Comparison of ENCODE assay signal across 32 cellular contexts in the genomic region with DNA sequence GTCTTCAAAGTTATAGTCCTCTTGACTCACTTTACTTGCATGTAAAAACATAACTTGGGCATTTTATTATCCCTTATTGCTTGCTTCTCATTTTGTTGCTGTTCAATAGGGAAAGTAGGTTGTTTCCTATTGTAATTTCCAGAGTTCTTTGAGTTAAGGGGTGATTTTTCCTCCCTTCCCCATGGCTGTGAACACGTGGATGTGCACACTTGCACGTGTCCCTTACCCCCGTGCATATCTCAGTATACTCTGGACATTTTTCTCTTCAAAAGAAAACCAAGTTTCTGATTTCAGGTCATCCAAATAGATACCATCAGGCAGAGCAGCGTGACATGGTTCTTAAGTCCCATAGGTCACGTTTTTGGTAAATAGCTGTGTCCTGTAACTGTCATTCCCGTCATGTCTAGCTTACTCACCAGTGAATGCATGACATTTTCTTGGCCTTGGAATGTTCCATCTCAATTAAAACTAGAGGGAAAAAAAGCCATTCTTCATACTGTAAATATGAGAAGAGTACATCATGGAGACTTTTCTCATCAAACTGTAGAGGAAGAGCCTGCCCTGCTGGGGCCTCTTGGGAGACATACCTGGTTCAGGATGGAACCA.
"Had no signal": no experiment of that assay in that cellular context is flagged by ENCODE, and none has a peak within 500 bp of the region (broad histone marks: within the 10 kb centered on the region; RNA-seq: fewer than 3 reads in every experiment).

No MANE protein-coding gene starts in this region.

- H3K36me3 ChIP-seq: neutrophil, ovary, suprapubic skin, tibial artery, transverse colon, upper lobe of left lung, vagina had no signal

- H3K27me3 ChIP-seq: ovary, testis, tibial artery, transverse colon, vagina had no signal

- H3K27me3 Mint-ChIP-seq: stimulated activated memory B cell treated with anti-CD40 and anti-IgM and Interleukin-4, amounts not matched to agents 10 μg/mL and 1 μg/mL and 100 μg/mL, for 72 hours; stimulated activated naive CD8-positive, alpha-beta T cell treated with anti-CD3 and anti-CD28 coated beads, Interleukin-15, amount 100 ng/mL, for 72 hours had no signal

- H3K36me3 Mint-ChIP-seq: naive B cell; naive thymus-derived CD8-positive, alpha-beta T cell; natural killer cell treated with Interleukin-12 subunit alpha and Interleukin-12 subunit beta and Interleukin-15 and Interleukin-18, amount 100 ng/mL, for 72 hours; stimulated activated memory B cell treated with anti-CD40 and anti-IgM and Interleukin-4, amounts not matched to agents 10 μg/mL and 1 μg/mL and 100 μg/mL, for 72 hours had no signal

- H3K9me3 ChIP-seq: neutrophil, ovary, psoas muscle, suprapubic skin, testis, tibial artery, transverse colon, upper lobe of left lung, vagina had no signal

- ATAC-seq: naive thymus-derived CD8-positive, alpha-beta T cell; natural killer cell treated with Interleukin-12 subunit alpha and Interleukin-12 subunit beta and Interleukin-15 and Interleukin-18, amount 100 ng/mL, for 72 hours; psoas muscle; right cardiac atrium; sciatic nerve; stimulated activated memory B cell treated with anti-CD40 and anti-IgM and Interleukin-4, amounts not matched to agents 10 μg/mL and 1 μg/mL and 100 μg/mL, for 72 hours; stimulated activated naive CD8-positive, alpha-beta T cell treated with anti-CD3 and anti-CD28 coated beads, Interleukin-15, amount 100 ng/mL, for 72 hours; stimulated activated naive CD8-positive, alpha-beta T cell treated with anti-CD3 and anti-CD28 coated beads, Interleukin-15, Interleukin-2, amounts not matched to agents 100 U/mL and 50 U/mL, for 24 hours had no signal

- H3K79me2 ChIP-seq: parathyroid adenoma had no signal

- H3K4me3 ChIP-seq: ovary, psoas muscle, suprapubic skin, testis, tibial artery, transverse colon, upper lobe of left lung, vagina had no signal

- FAIRE-seq: small intestine, urothelium cell line had no signal

- H3K27ac Mint-ChIP-seq: naive B cell; naive thymus-derived CD8-positive, alpha-beta T cell; natural killer cell treated with Interleukin-12 subunit alpha and Interleukin-12 subunit beta and Interleukin-15 and Interleukin-18, amount 100 ng/mL, for 72 hours; nephron progenitor cell; progenitor cell of endocrine pancreas; stimulated activated memory B cell treated with anti-CD40 and anti-IgM and Interleukin-4, amounts not matched to agents 10 μg/mL and 1 μg/mL and 100 μg/mL, for 72 hours; stimulated activated naive CD8-positive, alpha-beta T cell treated with anti-CD3 and anti-CD28 coated beads, Interleukin-15, amount 100 ng/mL, for 72 hours had no signal

- H3K4me1 Mint-ChIP-seq: naive B cell; naive thymus-derived CD8-positive, alpha-beta T cell; nephron progenitor cell; neural crest cell; stimulated activated memory B cell treated with anti-CD40 and anti-IgM and Interleukin-4, amounts not matched to agents 10 μg/mL and 1 μg/mL and 100 μg/mL, for 72 hours; stimulated activated naive CD8-positive, alpha-beta T cell treated with anti-CD3 and anti-CD28 coated beads, Interleukin-15, amount 100 ng/mL, for 72 hours had no signal

- H3K4me3 Mint-ChIP-seq: naive B cell; naive thymus-derived CD8-positive, alpha-beta T cell; natural killer cell treated with Interleukin-12 subunit alpha and Interleukin-12 subunit beta and Interleukin-15 and Interleukin-18, amount 100 ng/mL, for 72 hours; nephron progenitor cell; neural crest cell; stimulated activated memory B cell treated with anti-CD40 and anti-IgM and Interleukin-4, amounts not matched to agents 10 μg/mL and 1 μg/mL and 100 μg/mL, for 72 hours; stimulated activated naive CD8-positive, alpha-beta T cell treated with anti-CD3 and anti-CD28 coated beads, Interleukin-15, amount 100 ng/mL, for 72 hours had no signal

- DNase-seq: naive B cell; naive thymus-derived CD8-positive, alpha-beta T cell; nephron progenitor cell; nucleus accumbens; ovary; posterior cingulate gyrus; psoas muscle; right cardiac atrium; small intestine; stimulated activated CD4-positive, alpha-beta T cell treated with anti-CD3 and anti-CD28 coated beads, Interleukin-15, amount 100 ng/mL, for 24 hours; stimulated activated CD4-positive, alpha-beta T cell treated with anti-CD3 and anti-CD28 coated beads, Interleukin-2, amount 100 ng/mL, for 24 hours; stimulated activated CD4-positive, alpha-beta T cell treated with anti-CD3 and anti-CD28 coated beads, Interleukin-2, amount 100 ng/mL, for 48 hours; stimulated activated CD4-positive, alpha-beta T cell treated with anti-CD3 and anti-CD28 coated beads, Interleukin-4, amount 100 ng/mL, for 24 hours; stimulated activated CD8-positive, alpha-beta memory T cell treated with anti-CD3 and anti-CD28 coated beads, Interleukin-4, amount 100 ng/mL, for 48 hours; stimulated activated naive CD4-positive, alpha-beta T cell; stimulated activated naive CD8-positive, alpha-beta T cell treated with anti-CD3 and anti-CD28 coated beads, Interleukin-15, amount 100 ng/mL, for 72 hours; stimulated activated naive CD8-positive, alpha-beta T cell treated with anti-CD3 and anti-CD28 coated beads, Interleukin-15, Interleukin-2, amounts not matched to agents 100 U/mL and 50 U/mL, for 24 hours; substantia nigra; testis; tibial artery; transverse colon; upper lobe of left lung had no signal

- H3K9ac ChIP-seq: parathyroid adenoma had no signal

- H3K4me1 ChIP-seq: suprapubic skin, testis, upper lobe of left lung, vagina had no signal

- H2AFZ ChIP-seq: parathyroid adenoma had no signal

- H3K9me3 Mint-ChIP-seq: naive B cell; naive thymus-derived CD8-positive, alpha-beta T cell; natural killer cell treated with Interleukin-12 subunit alpha and Interleukin-12 subunit beta and Interleukin-15 and Interleukin-18, amount 100 ng/mL, for 72 hours; nephron progenitor cell; stimulated activated memory B cell treated with anti-CD40 and anti-IgM and Interleukin-4, amounts not matched to agents 10 μg/mL and 1 μg/mL and 100 μg/mL, for 72 hours; stimulated activated naive CD8-positive, alpha-beta T cell treated with anti-CD3 and anti-CD28 coated beads, Interleukin-15, amount 100 ng/mL, for 72 hours had no signal

- H3K27ac ChIP-seq: neutrophil, ovary, parathyroid adenoma, psoas muscle, suprapubic skin, testis, tibial artery, transverse colon, upper lobe of left lung, vagina had no signal
